In genomic region chr2:239268082-239268481, GRCh38 we compare ENCODE assay signal across 9 cellular contexts.
DNase-seq lines count a peak whose midpoint lies in the region; ATAC-seq, FAIRE-seq and TF ChIP-seq lines count a peak whose summit lies in the region.
"Had no signal": no experiment of that assay in that cellular context is flagged by ENCODE, and none has a peak within 500 bp of the region (broad histone marks: within the 10 kb centered on the region; RNA-seq: fewer than 3 reads in every experiment).

No MANE protein-coding gene starts in this region.

- TF ChIP-seq EP300 in A549 (IDR thresholded peaks at IDR 0.05), result no peak

- H2AFZ ChIP-seq in endothelial cell of umbilical vein (ENCODE audit: low read depth, low read length), result no peak overlapping the region

- H3K4me3 ChIP-seq in A549 (no peak overlapping the region), endothelial cell of umbilical vein (replicated peaks in 1 of 3; ENCODE audit: insufficient read depth in 1 of 3, low read depth in 1 of 3, low read length in 3 of 3) (no peak overlapping the region)

- TF ChIP-seq POLR2A in A549 (IDR thresholded peaks at IDR 0.05; ENCODE audit: low read length) (no peak), endothelial cell of umbilical vein (IDR thresholded peaks at IDR 0.05; ENCODE audit: low read depth, low read length) (no peak)

- peaks cover 4% of the 10 kb centered on the region for H3K79me2 ChIP-seq in endothelial cell of umbilical vein (ENCODE audit: control insufficient read depth, insufficient read depth, low read length)

- no TSS peak for BruUV-seq in endothelial cell of umbilical vein (replicated peaks; lab: Mats Ljungman, UMichigan)

- H3K36me3 Mint-ChIP-seq in naive thymus-derived CD8-positive, alpha-beta T cell, result peaks cover 0 to 3% (median 0%) of the 10 kb centered on the region in 3 donors

- H3K4me1 ChIP-seq in A549 (peaks cover 75% of the 10 kb centered on the region), endothelial cell of umbilical vein (ENCODE audit: control insufficient read depth, extremely low read depth, insufficient read depth, low read length) (peaks cover 14% of the 10 kb centered on the region)

- H3K4me3 Mint-ChIP-seq in naive thymus-derived CD8-positive, alpha-beta T cell, result peak overlapping the region in 9 of 10 donors; percentile 52 to 95 (median 90)

- POLR2A ChIA-PET in A549 (lab: Yijun Ruan, JAX) (no interaction called here), endothelial cell of umbilical vein (lab: Charles Lee) (interaction anchor here (1.3 kb wide), 1 partner anchor 133 kb away, joined by 4 read pairs; the partner anchor contains the start of gene HDAC4)
- POLR2A ChIA-PET in naive thymus-derived CD8-positive, alpha-beta T cell (lab: Charles Lee), result interaction anchor here (0.5 to 6.6 kb wide), 20 partner anchors 9 to 134 kb away, joined by 3 to 70 read pairs (median 4); partner anchors contain the start of gene HDAC4

- no peaks in the 10 kb centered on the region for H3K9me1 ChIP-seq in endothelial cell of umbilical vein (replicated peaks; ENCODE audit: control insufficient read depth, extremely low read depth, insufficient read depth, low read length)

- FAIRE-seq in A549 (lab: Jason Lieb, UNC), result no peak
- FAIRE-seq in endothelial cell of umbilical vein (lab: Jason Lieb, UNC), result peak; percentile 35

- CTCF ChIA-PET in A549 (lab: Yijun Ruan, JAX), result no interaction called here
- CTCF ChIA-PET in endothelial cell of umbilical vein (lab: Charles Lee), result interaction anchor here (0.8 to 1.4 kb wide), 6 partner anchors 11 to 138 kb away, joined by 3 to 6 read pairs (median 4); partner anchors contain the start of gene HDAC4

- no peaks in the 10 kb centered on the region for H3K27me3 ChIP-seq in endothelial cell of umbilical vein (ENCODE audit: control insufficient read depth in 2 of 2, insufficient read depth in 2 of 2, low read length in 2 of 2)

- H3K9ac ChIP-seq in endothelial cell of umbilical vein (replicated peaks; ENCODE audit: extremely low read depth, insufficient read depth, low read length), result no peak overlapping the region

- no peaks in the 10 kb centered on the region for H3K36me3 ChIP-seq in endothelial cell of umbilical vein (ENCODE audit: control insufficient read depth in 2 of 2, extremely low read depth in 1 of 2, insufficient read depth in 2 of 2, low read length in 2 of 2)

- H3K9me3 ChIP-seq in A549 (no peaks in the 10 kb centered on the region), endothelial cell of umbilical vein (replicated peaks; ENCODE audit: control insufficient read depth, insufficient read depth, low read length) (no peaks in the 10 kb centered on the region)

- no peak for TF ChIP-seq RAD21 in A549 (conservative IDR thresholded peaks at IDR 0.05 in 1 of 2, IDR thresholded peaks at IDR 0.05 in 1 of 2)

- H3K9me3 Mint-ChIP-seq in naive thymus-derived CD8-positive, alpha-beta T cell, result no peaks in the 10 kb centered on the region

- 11% methylated on average over 6 of the region's 6 CpGs for whole genome bisulfite sequencing in A549 (ENCODE audit: missing lambda C conversion rate)

- dilution Hi-C loops in endothelial cell of umbilical vein (cut with MboI; ENCODE audit: extremely low pct_ligation_motif_present, low sequenced_read_pairs), result no loop called here

- H3K4me2 ChIP-seq in A549, result peak overlapping the region; percentile 67
- H3K4me2 ChIP-seq in endothelial cell of umbilical vein (ENCODE audit: insufficient read depth, low read length), result no peak overlapping the region

- H3K4me1 Mint-ChIP-seq in naive thymus-derived CD8-positive, alpha-beta T cell, result peaks cover 62 to 93% (median 90%) of the 10 kb centered on the region in 4 donors

- no peaks in the 10 kb centered on the region for H3K27me3 Mint-ChIP-seq in naive thymus-derived CD8-positive, alpha-beta T cell

- no peaks in the 10 kb centered on the region for H4K20me1 ChIP-seq in endothelial cell of umbilical vein (replicated peaks; ENCODE audit: control insufficient read depth, extremely low read depth, insufficient read depth, low read length)

- peak in 1 of 2 experiments; percentile 66 for DNase-seq in A549 (ENCODE audit: low read depth in 1 of 2, low spot score in 1 of 2)
- peak; percentile 56 for DNase-seq in M059J (ENCODE audit: low read depth)
- DNase-seq in endothelial cell of umbilical vein (ENCODE audit: low read depth, low spot score), result peak; percentile 13
- no peak for DNase-seq in naive thymus-derived CD8-positive, alpha-beta T cell
- no peak for DNase-seq in amniotic stem cell (lab: John Stamatoyannopoulos, UW)
- no peak for DNase-seq in NCI-H524 treated with DMSO at 0.1 percent for 48 hours (lab: John Stamatoyannopoulos, UW)
- no peak for DNase-seq in NAMALWA (ENCODE audit: low spot score)
- DNase-seq: NCI-H1436 treated with DMSO at 0.1 percent for 48 hours had no signal

- H3K27ac ChIP-seq in A549, result peak overlapping the region; percentile 61 to 90
- no peak overlapping the region for H3K27ac ChIP-seq in endothelial cell of umbilical vein (ENCODE audit: insufficient read depth, low read depth, low read length)

- intact Hi-C loops in endothelial cell of umbilical vein (cut with micrococcal nuclease), result loop anchor here (5.0 kb wide), 3 partner anchors 84 to 134 kb away; partner anchors contain the start of gene HDAC4

- peak; percentile 45 to 75; a peak in 3 of 6 replicates for ATAC-seq in A549
- no peak for ATAC-seq in naive thymus-derived CD8-positive, alpha-beta T cell
- ATAC-seq in GM21526 (IDR thresholded peaks at IDR 0.05; ENCODE audit: low FRiP score, unreplicated experiment), result no peak

- H3K27ac Mint-ChIP-seq in naive thymus-derived CD8-positive, alpha-beta T cell, result peak overlapping the region; percentile 38 to 99 (median 92)

- TF ChIP-seq CTCF in A549 (IDR thresholded peaks at IDR 0.05) (no peak), endothelial cell of umbilical vein (IDR thresholded peaks at IDR 0.05; ENCODE audit: extremely low read depth in 1 of 2, insufficient read depth in 1 of 2, low read depth in 1 of 2, low read length in 2 of 2) (no peak)

TF ChIP-seq in A549, 52 proteins besides CTCF, POLR2A, EP300 and RAD21:
- TF ChIP-seq KDM5A (IDR thresholded peaks at IDR 0.05) (no peak), EHF (CRISPR knock-in tag; IDR thresholded peaks at IDR 0.05) (no peak), ESRRA (IDR thresholded peaks at IDR 0.05; ENCODE audit: borderline replicate concordance, low read length) (no peak), CBX2 (IDR thresholded peaks at IDR 0.05; ENCODE audit: borderline replicate concordance, low read depth) (no peak), MYC (IDR thresholded peaks at IDR 0.05; ENCODE audit: borderline replicate concordance, low read length) (no peak), GATA3 (IDR thresholded peaks at IDR 0.05; ENCODE audit: borderline replicate concordance) (0 out of 2 replicates have a peak, but pooled peaks have one; percentile 18)
- TF ChIP-seq, protein P1, sequence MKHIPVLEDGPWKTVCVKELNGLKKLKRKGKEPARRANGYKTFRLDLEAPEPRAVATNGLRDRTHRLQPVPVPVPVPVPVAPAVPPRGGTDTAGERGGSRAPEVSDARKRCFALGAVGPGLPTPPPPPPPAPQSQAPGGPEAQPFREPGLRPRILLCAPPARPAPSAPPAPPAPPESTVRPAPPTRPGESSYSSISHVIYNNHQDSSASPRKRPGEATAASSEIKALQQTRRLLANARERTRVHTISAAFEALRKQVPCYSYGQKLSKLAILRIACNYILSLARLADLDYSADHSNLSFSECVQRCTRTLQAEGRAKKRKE (CRISPR knock-in tag; IDR thresholded peaks at IDR 0.05; ENCODE audit: low read depth), result no peak

TF ChIP-seq in endothelial cell of umbilical vein, 7 proteins besides CTCF, POLR2A, EP300 and RAD21:
- TF ChIP-seq EZH2 (IDR thresholded peaks at IDR 0.05; ENCODE audit: borderline replicate concordance, low read depth, low read length, severe bottlenecking), result no peak
- TF ChIP-seq JUN (IDR thresholded peaks at IDR 0.05; ENCODE audit: borderline replicate concordance, insufficient read depth, insufficient read length, low read depth), result no peak
- TF ChIP-seq GATA2 (IDR thresholded peaks at IDR 0.05; ENCODE audit: insufficient read depth, insufficient read length, low read depth, low read length), result no peak

Comparison
In these comparisons a context has a peak if more than half of its experiments do, and no peak if none do; other contexts are left out.
1. ATAC-seq: peak in A549 (2 of 2); none in naive thymus-derived CD8-positive, alpha-beta T cell (0 of 2) and GM21526 (single experiment).
2. DNase-seq: peak in M059J (single experiment) and endothelial cell of umbilical vein (single experiment); none in naive thymus-derived CD8-positive, alpha-beta T cell (0 of 10), amniotic stem cell (single experiment), NCI-H524 treated with DMSO at 0.1 percent for 48 hours (single experiment) and NAMALWA (single experiment).